17 cellular contexts compared by ENCODE assay signal in the genomic region with DNA sequence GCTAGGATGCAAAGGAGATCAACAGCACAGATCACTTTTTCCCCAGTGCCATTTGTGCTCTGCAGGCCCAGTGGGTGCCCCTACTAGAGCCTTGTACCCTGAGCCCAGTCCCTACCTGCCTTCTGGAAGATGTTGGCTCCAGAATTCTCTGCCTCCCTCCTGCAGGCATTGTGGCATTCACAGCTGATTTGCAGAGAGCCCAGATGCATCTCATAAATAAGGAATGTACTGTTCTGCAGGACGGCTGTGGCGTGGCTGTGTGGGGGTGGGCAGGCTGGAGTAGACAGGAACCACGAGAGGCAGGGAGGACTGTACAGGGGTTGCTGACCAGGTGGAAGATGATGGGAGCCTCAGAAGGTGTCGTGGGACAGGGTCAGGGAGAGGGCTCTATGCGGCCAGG. TPM values are rescaled to one million over a fixed set of nuclear protein-coding genes. Genes with fewer than 3 reads are reported as not detected.
DNase-seq lines count a peak whose midpoint lies in the region; ATAC-seq and TF ChIP-seq lines count a peak whose summit lies in the region.
"Had no signal": no experiment of that assay in that cellular context is flagged by ENCODE, and none has a peak within 500 bp of the region (broad histone marks: within the 10 kb centered on the region; RNA-seq: fewer than 3 reads in every experiment).

No MANE protein-coding gene starts in this region.

- peak overlapping the region; percentile 31; the same call in 1 of the 2 replicates for H2AFZ ChIP-seq in KMS-11 (ENCODE audit: low read depth)
- no peak overlapping the region for H2AFZ ChIP-seq in neuronal stem cell (ENCODE audit: low read length)

- H3K9me3 ChIP-seq in neuronal stem cell (replicated peaks in 1 of 2; ENCODE audit: control insufficient read depth in 2 of 2, insufficient read depth in 1 of 2, low read depth in 1 of 2, low read length in 2 of 2) (no peaks in the 10 kb centered on the region), mucosa of descending colon (no peaks in the 10 kb centered on the region), psoas muscle (no peaks in the 10 kb centered on the region)
- H3K9me3 ChIP-seq: vagina had no signal

- H4K8ac ChIP-seq in neuronal stem cell (ENCODE audit: low read depth, low read length), result no peak overlapping the region

- H3K36me3 ChIP-seq in KMS-11 (ENCODE audit: insufficient read depth) (no peaks in the 10 kb centered on the region), neuronal stem cell (replicated peaks in 1 of 2; ENCODE audit: control insufficient read depth in 2 of 2, insufficient read depth in 2 of 2, low read length in 2 of 2) (no peaks in the 10 kb centered on the region), mucosa of descending colon (ENCODE audit: low read depth) (no peaks in the 10 kb centered on the region), psoas muscle (ENCODE audit: insufficient read depth in 1 of 2, low read depth in 1 of 2) (no peaks in the 10 kb centered on the region)
- H3K36me3 ChIP-seq: vagina had no signal

- H3K27ac ChIP-seq in KMS-11 (peak overlapping the region; percentile 32; the same call in 1 of the 2 replicates), neuronal stem cell (replicated peaks; ENCODE audit: low read length) (no peak overlapping the region), psoas muscle (no peak overlapping the region)
- H3K27ac ChIP-seq: vagina had no signal

- POLR2A ChIA-PET in HEK293T (lab: Yijun Ruan, JAX), result interaction anchor here (1.1 kb wide), 1 partner anchor 163 kb away, joined by 3 read pairs; a partner anchor contains a TSS

- no peak overlapping the region for H4K91ac ChIP-seq in neuronal stem cell (ENCODE audit: low read depth, low read length, poor library complexity)

- no peaks in the 10 kb centered on the region for H3K27me3 ChIP-seq in KMS-11 (ENCODE audit: insufficient read depth, low read depth)
- H3K27me3 ChIP-seq in neuronal stem cell (ENCODE audit: control insufficient read depth in 3 of 3, insufficient read depth in 3 of 3, low read depth in 1 of 3, low read length in 3 of 3), result peaks cover 0 to 10% (median 0%) of the 10 kb centered on the region in 3 experiments
- H3K27me3 ChIP-seq in psoas muscle (ENCODE audit: insufficient read depth in 3 of 3, low read length in 2 of 3), result no peaks in the 10 kb centered on the region
- H3K27me3 ChIP-seq: vagina had no signal

- H2BK12ac ChIP-seq in neuronal stem cell (ENCODE audit: low read length), result no peak overlapping the region

- no peak for TF ChIP-seq CTCF in KMS-11 (conservative IDR thresholded peaks at IDR 0.05; ENCODE audit: low read depth, low read length)
- no peak for TF ChIP-seq CTCF in cardiac fibroblast (IDR thresholded peaks at IDR 0.05; ENCODE audit: low read depth, low read length)
- TF ChIP-seq CTCF in mucosa of descending colon (IDR thresholded peaks at IDR 0.05), result no peak
- no peak for TF ChIP-seq CTCF in psoas muscle (IDR thresholded peaks at IDR 0.05)

- H3K4me2 ChIP-seq in KMS-11 (peak overlapping the region; percentile 69), neuronal stem cell (ENCODE audit: insufficient read depth, low read length, poor library complexity, severe bottlenecking) (no peak overlapping the region)

- ATAC-seq in mucosa of descending colon, result no peak
- no peak for ATAC-seq in psoas muscle

- H3K23ac ChIP-seq in neuronal stem cell (ENCODE audit: low read depth, low read length, poor library complexity), result no peak overlapping the region

- no peak overlapping the region for H2AK5ac ChIP-seq in neuronal stem cell (ENCODE audit: low read depth, low read length)

- peak overlapping the region; percentile 61 for H3K18ac ChIP-seq in neuronal stem cell (ENCODE audit: low read length)

- H3K79me1 ChIP-seq in neuronal stem cell (ENCODE audit: low read depth, low read length), result peaks cover 1% of the 10 kb centered on the region

- H2BK120ac ChIP-seq in neuronal stem cell (ENCODE audit: low read depth, low read length), result no peak overlapping the region

- CTCF ChIA-PET in HEK293T (lab: Yijun Ruan, JAX), result no interaction called here

- no peak overlapping the region for H3K4ac ChIP-seq in neuronal stem cell (ENCODE audit: low read length)

- no peaks in the 10 kb centered on the region for H3K79me2 ChIP-seq in KMS-11 (ENCODE audit: insufficient read depth, low read depth)
- H3K79me2 ChIP-seq: parathyroid adenoma had no signal

- no peak overlapping the region for H3K14ac ChIP-seq in neuronal stem cell (ENCODE audit: low read length)

- H3K4me3 ChIP-seq in KMS-11 (IDR thresholded peaks at IDR 0.05; ENCODE audit: insufficient read depth, low read depth, low read length) (no peak overlapping the region), cardiac fibroblast (replicated peaks in 1 of 2; ENCODE audit: low read depth in 2 of 2, low read length in 2 of 2) (no peak overlapping the region), neuronal stem cell (ENCODE audit: low read length in 2 of 2) (no peak overlapping the region), mucosa of descending colon (no peak overlapping the region), psoas muscle (no peak overlapping the region)

- peak; percentile 12 to 46 for DNase-seq in NCI-H2081 (lab: John Stamatoyannopoulos, UW)
- no peak for DNase-seq in NCI-H2081 treated with DMSO at 0.1 percent for 48 hours (lab: John Stamatoyannopoulos, UW)
- DNase-seq in cardiac fibroblast (ENCODE audit: low read depth in 2 of 2), result peak; percentile 23 to 41
- DNase-seq in neuronal stem cell (ENCODE audit: low spot score), result no peak
- no peak for DNase-seq in mucosa of descending colon
- no peak for DNase-seq in psoas muscle
- no peak for DNase-seq in HEK293T (ENCODE audit: extremely low spot score)
- DNase-seq: activated CD4-positive, alpha-beta T cell treated with anti-CD3 and anti-CD28 coated beads, Interleukin-2, amount 50 U/mL, for 4 hours; activated gamma-delta T cell; H7; NCI-H1436; stimulated activated CD4-positive, alpha-beta T cell treated with anti-CD3 and anti-CD28 coated beads, Interleukin-2, amount 100 ng/mL, for 24 hours had no signal

- H2BK5ac ChIP-seq in neuronal stem cell (ENCODE audit: low read length), result no peak overlapping the region

- H3K9ac ChIP-seq in KMS-11, result no peak overlapping the region
- H3K9ac ChIP-seq in neuronal stem cell (ENCODE audit: low read depth, low read length, poor library complexity), result no peak overlapping the region
- H3K9ac ChIP-seq: parathyroid adenoma had no signal

- no CpG with 5 or more reads among the region's 5 CpGs for WGBS in neuronal stem cell (ENCODE audit: extremely low coverage in 2 of 2, insufficient read length in 2 of 2, insufficient replicate concordance in 1 of 2), 2 donors
- 52 to 57% (median 53%) methylated on average over 5 of the region's 5 CpGs for WGBS in psoas muscle, 3 donors

- H4K20me1 ChIP-seq in KMS-11 (ENCODE audit: insufficient read depth), result no peaks in the 10 kb centered on the region

- intact Hi-C loops in mucosa of descending colon (cut with DNase I, micrococcal nuclease), result no loop called here
- intact Hi-C loops in psoas muscle (cut with DNase I), result no loop called here

- H3K4me1 ChIP-seq in KMS-11 (ENCODE audit: low read depth, poor library complexity, severe bottlenecking) (peaks cover 99% of the 10 kb centered on the region), neuronal stem cell (ENCODE audit: control insufficient read depth in 2 of 2, insufficient read depth in 1 of 2, low read depth in 1 of 2, low read length in 2 of 2) (peaks cover 35 to 79% of the 10 kb centered on the region in 2 donors), mucosa of descending colon (ENCODE audit: low read depth) (peaks cover 11% of the 10 kb centered on the region), psoas muscle (peaks cover 4% of the 10 kb centered on the region)
- H3K4me1 ChIP-seq: parathyroid adenoma had no signal

- peak overlapping the region; percentile 34 for H2BK15ac ChIP-seq in neuronal stem cell (ENCODE audit: low read length)

TF ChIP-seq in HEK293T, 16 proteins besides CTCF, POLR2A, EP300 and RAD21:
- TF ChIP-seq TARDBP (IDR thresholded peaks at IDR 0.05), result no peak
- TF ChIP-seq CTBP1 (IDR thresholded peaks at IDR 0.05; ENCODE audit: borderline replicate concordance), result no peak
- no peak for TF ChIP-seq ELF4 (IDR thresholded peaks at IDR 0.05)
- no peak for TF ChIP-seq FOXK2 (IDR thresholded peaks at IDR 0.05)
- no peak for TF ChIP-seq HDGF (IDR thresholded peaks at IDR 0.05; ENCODE audit: borderline replicate concordance)
- TF ChIP-seq, protein P1, sequence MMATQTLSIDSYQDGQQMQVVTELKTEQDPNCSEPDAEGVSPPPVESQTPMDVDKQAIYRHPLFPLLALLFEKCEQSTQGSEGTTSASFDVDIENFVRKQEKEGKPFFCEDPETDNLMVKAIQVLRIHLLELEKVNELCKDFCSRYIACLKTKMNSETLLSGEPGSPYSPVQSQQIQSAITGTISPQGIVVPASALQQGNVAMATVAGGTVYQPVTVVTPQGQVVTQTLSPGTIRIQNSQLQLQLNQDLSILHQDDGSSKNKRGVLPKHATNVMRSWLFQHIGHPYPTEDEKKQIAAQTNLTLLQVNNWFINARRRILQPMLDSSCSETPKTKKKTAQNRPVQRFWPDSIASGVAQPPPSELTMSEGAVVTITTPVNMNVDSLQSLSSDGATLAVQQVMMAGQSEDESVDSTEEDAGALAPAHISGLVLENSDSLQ (IDR thresholded peaks at IDR 0.05), result no peak

RNA-seq across cellular contexts. Expression of a gene that starts 11.2 kb away (rescaled TPM):
- 42.5 TPM for polyA plus RNA-seq in neuronal stem cell (2013, experiment 1 of 2)
- 40.0 TPM for polyA plus RNA-seq in neuronal stem cell (2013, experiment 2 of 2)
- total RNA-seq in mucosa of descending colon, result 1 to 10 TPM; 3.3 to 7.1 (median 3.5) TPM
- under 1 TPM; 0.30 to 0.59 (median 0.36) TPM for total RNA-seq in psoas muscle
- polyA plus RNA-seq in psoas muscle, result under 1 TPM; 0.04 to 0.13 (median 0.09) TPM

RNA-seq across cellular contexts. Expression of a gene that starts 24.4 kb away (rescaled TPM):
- polyA plus RNA-seq in neuronal stem cell (2013, experiment 1 of 2), result 1.1 TPM
- 1.2 TPM for polyA plus RNA-seq in neuronal stem cell (2013, experiment 2 of 2)
- total RNA-seq in mucosa of descending colon (not detected), psoas muscle (not detected)
- polyA plus RNA-seq in psoas muscle, result not detected
- total RNA-seq: cerebellum, H7, vagina had no signal
- polyA plus RNA-seq: esophagus had no signal

RNA-seq across cellular contexts. Expression of a gene that starts 28.3 kb away (rescaled TPM):
- 0.14 TPM for polyA plus RNA-seq in neuronal stem cell (2013, experiment 1 of 2)
- polyA plus RNA-seq in neuronal stem cell (2013, experiment 2 of 2), result 0.12 TPM
- total RNA-seq in mucosa of descending colon, result 1 to 10 TPM in 1 of 3 donors, not detected in 2; 1.0 TPM
- total RNA-seq in psoas muscle, result under 1 TPM in 3 of 4 donors, not detected in 1; 0.22 to 0.25 (median 0.25) TPM
- polyA plus RNA-seq in psoas muscle, result under 1 TPM in 2 of 3 donors, not detected in 1; 0.14 to 0.21 TPM
- total RNA-seq: vagina had no signal

RNA-seq across cellular contexts. Expression of a gene that starts 56.2 kb away (rescaled TPM):
- 19.5 TPM for polyA plus RNA-seq in neuronal stem cell (2013, experiment 1 of 2)
- polyA plus RNA-seq in neuronal stem cell (2013, experiment 2 of 2), result 18.8 TPM
- total RNA-seq in mucosa of descending colon (10 to 100 TPM in 2 of 3 donors, 1 to 10 TPM in 1; 9.2 to 13.9 (median 11.7) TPM), psoas muscle (10 to 100 TPM; 22.1 to 41.3 (median 28.5) TPM)
- polyA plus RNA-seq in psoas muscle, result 10 to 100 TPM; 30.5 to 76.4 (median 46.9) TPM

Comparison
In these comparisons a context has a peak if more than half of its experiments do, and no peak if none do; other contexts are left out.
1. DNase-seq: peak in NCI-H2081 (2 of 2) and cardiac fibroblast (2 of 2); none in NCI-H2081 treated with DMSO at 0.1 percent for 48 hours (single experiment), neuronal stem cell (single experiment), mucosa of descending colon (0 of 3), psoas muscle (0 of 2) and HEK293T (single experiment).